In the genomic region with DNA sequence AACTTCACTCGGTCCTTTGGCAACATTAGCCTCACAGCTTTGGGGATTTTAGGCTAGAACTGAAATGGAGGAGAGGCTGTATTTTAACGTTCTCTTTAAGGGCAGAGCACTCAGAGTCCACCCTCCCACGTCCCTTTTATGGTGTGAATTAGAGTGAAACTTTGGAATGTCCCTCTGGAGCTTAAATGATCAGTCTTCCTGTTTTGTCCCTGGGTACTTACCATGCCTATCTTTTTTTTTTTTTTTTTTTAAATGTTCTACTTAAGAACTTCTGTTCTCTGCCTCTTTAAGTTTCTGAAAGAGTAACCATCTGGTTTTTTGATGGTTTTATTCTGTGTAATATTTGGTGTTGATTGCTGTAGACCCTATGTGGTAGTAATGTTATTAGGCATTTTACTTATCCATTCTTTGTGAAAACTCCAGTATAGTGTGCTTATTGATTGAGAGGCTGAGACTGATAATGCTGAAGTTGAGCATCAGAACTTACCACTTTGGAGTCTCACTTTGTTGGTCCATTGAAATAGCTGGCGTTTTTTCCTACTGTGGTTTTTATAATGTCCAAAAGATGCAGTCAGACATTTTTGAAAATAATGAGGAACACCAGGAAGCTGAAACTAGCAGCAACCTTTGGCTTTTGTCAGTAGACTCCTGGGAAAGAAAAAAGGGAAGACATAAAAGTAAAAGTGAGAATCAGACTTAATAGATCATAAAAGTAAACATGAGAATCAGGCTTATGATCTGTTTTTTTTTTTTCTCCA, we compare ENCODE assay signal across 12 cellular contexts. TPM values are rescaled to one million over a fixed set of nuclear protein-coding genes. Genes with fewer than 3 reads are reported as not detected.
DNase-seq lines count a peak whose midpoint lies in the region; ATAC-seq and TF ChIP-seq lines count a peak whose summit lies in the region.
"Had no signal": no experiment of that assay in that cellular context is flagged by ENCODE, and none has a peak within 500 bp of the region (broad histone marks: within the 10 kb centered on the region; RNA-seq: fewer than 3 reads in every experiment).

No MANE protein-coding gene starts in this region.

- no peaks in the 10 kb centered on the region for H3K9me2 ChIP-seq in GM23248 (ENCODE audit: insufficient read depth)
- H3K9me2 ChIP-seq: SK-N-SH had no signal

- H3K27me3 Mint-ChIP-seq in stimulated activated memory B cell treated with anti-CD40 and anti-IgM and Interleukin-4, amounts not matched to agents 10 μg/mL and 1 μg/mL and 100 μg/mL, for 72 hours = no peaks in the 10 kb centered on the region

- peaks cover 39% of the 10 kb centered on the region for H3K36me3 Mint-ChIP-seq in stimulated activated memory B cell treated with anti-CD40 and anti-IgM and Interleukin-4, amounts not matched to agents 10 μg/mL and 1 μg/mL and 100 μg/mL, for 72 hours

- H3K36me3 ChIP-seq in GM23248 (ENCODE audit: low read depth) = no peaks in the 10 kb centered on the region

- H3K4me1 Mint-ChIP-seq in stimulated activated memory B cell treated with anti-CD40 and anti-IgM and Interleukin-4, amounts not matched to agents 10 μg/mL and 1 μg/mL and 100 μg/mL, for 72 hours = peaks cover 79% of the 10 kb centered on the region

- H3K9me3 Mint-ChIP-seq in stimulated activated memory B cell treated with anti-CD40 and anti-IgM and Interleukin-4, amounts not matched to agents 10 μg/mL and 1 μg/mL and 100 μg/mL, for 72 hours = no peaks in the 10 kb centered on the region

- peaks cover 23% of the 10 kb centered on the region for H3K4me1 ChIP-seq in GM23248 (ENCODE audit: insufficient read depth)

- H3K79me2 ChIP-seq in GM23248 (ENCODE audit: insufficient read depth) = peaks cover 92% of the 10 kb centered on the region

- peak overlapping the region; percentile 58 for H3K9ac ChIP-seq in GM23248
- H3K9ac ChIP-seq: SK-N-SH had no signal

- 4 to 5% methylated on average over 4 of the region's 4 CpGs for WGBS in GM23248 (ENCODE audit: low coverage in 1 of 2, low lambda C conversion rate in 2 of 2, missing lambda C conversion rate in 2 of 2), 2 experiments

- H4K20me1 ChIP-seq in GM23248 (ENCODE audit: insufficient read depth) = no peaks in the 10 kb centered on the region

- no peaks in the 10 kb centered on the region; the same call in 1 of the 2 replicates for H3F3A ChIP-seq in GM23248 (ENCODE audit: insufficient read depth)

- TF ChIP-seq CTCF in cardiac fibroblast (IDR thresholded peaks at IDR 0.05; ENCODE audit: low read depth, low read length) = no peak

- ATAC-seq in left lobe of liver = peak; percentile 44
- ATAC-seq in stimulated activated memory B cell treated with anti-CD40 and anti-IgM and Interleukin-4, amounts not matched to agents 10 μg/mL and 1 μg/mL and 100 μg/mL, for 72 hours = peak; percentile 32
- ATAC-seq in GM18498 (IDR thresholded peaks at IDR 0.05; ENCODE audit: unreplicated experiment) = no peak

- H3K4me3 ChIP-seq in GM23248 = peak overlapping the region; percentile 44
- no peak overlapping the region for H3K4me3 ChIP-seq in cardiac fibroblast (replicated peaks in 1 of 2; ENCODE audit: low read depth in 2 of 2, low read length in 2 of 2)

- H2AFZ ChIP-seq in GM23248 = peak overlapping the region; percentile 88

- DNase-seq in GM23248 = peak; percentile 62
- peak; percentile 73 to 82 for DNase-seq in cardiac fibroblast (ENCODE audit: low read depth in 2 of 2)
- no peak for DNase-seq in left lobe of liver (ENCODE audit: low spot score)
- DNase-seq in NCI-H774 (lab: John Stamatoyannopoulos, UW) = no peak
- no peak for DNase-seq in UCSD-AML1 (lab: John Stamatoyannopoulos, UW; ENCODE audit: unreplicated experiment)
- no peak for DNase-seq in nucleus accumbens (lab: John Stamatoyannopoulos, UW)
- DNase-seq: activated CD8-positive, alpha-beta memory T cell treated with anti-CD3 and anti-CD28 coated beads, Interleukin-2, amount 50 U/mL, for 48 hours; GF-D8; NCI-H2081; SK-N-SH had no signal

- no peaks in the 10 kb centered on the region for H3K9me3 ChIP-seq in GM23248 (ENCODE audit: low read depth)
- H3K9me3 ChIP-seq: SK-N-SH had no signal

- H3K27ac ChIP-seq in GM23248 = peak overlapping the region; percentile 62

- no peaks in the 10 kb centered on the region for H3K27me3 ChIP-seq in GM23248 (replicated peaks; ENCODE audit: insufficient read depth)

- peak overlapping the region; percentile 87 for H3K27ac Mint-ChIP-seq in stimulated activated memory B cell treated with anti-CD40 and anti-IgM and Interleukin-4, amounts not matched to agents 10 μg/mL and 1 μg/mL and 100 μg/mL, for 72 hours

- in situ Hi-C loops in GM23248 (cut with MboI) = no loop called here

- peak overlapping the region; percentile 72 for H3K4me3 Mint-ChIP-seq in stimulated activated memory B cell treated with anti-CD40 and anti-IgM and Interleukin-4, amounts not matched to agents 10 μg/mL and 1 μg/mL and 100 μg/mL, for 72 hours

- H3K4me2 ChIP-seq in GM23248 (ENCODE audit: unreplicated experiment) = peak overlapping the region; percentile 71
- H3K4me2 ChIP-seq: SK-N-SH had no signal

RNA-seq across cellular contexts. Expression of a gene that starts 11.6 kb away (rescaled TPM):
- 9.9 and 46.3 TPM in 2 replicates for total RNA-seq in GM23248 (2014; rRNA removed; shearing (Covaris generic))
- 11.0 TPM in 2 replicates for polyA plus RNA-seq in GM23248 (2016; fragmentation: Nextera tagmentation; extraction: Ambion mirVana)
- total RNA-seq in left lobe of liver = 8.8 TPM

RNA-seq across cellular contexts. Expression of a gene that starts 58.1 kb away (rescaled TPM):
- 7.6 and 10.0 TPM in 2 replicates for total RNA-seq in GM23248 (2014; rRNA removed; shearing (Covaris generic))
- polyA plus RNA-seq in GM23248 (2016; fragmentation: Nextera tagmentation; extraction: Ambion mirVana) = 7.5 and 8.8 TPM in 2 replicates
- total RNA-seq in left lobe of liver = 172 TPM

Comparison
In these comparisons a context has a peak if more than half of its experiments do, and no peak if none do; other contexts are left out.
1. DNase-seq: peak in GM23248 (single experiment) and cardiac fibroblast (2 of 2); none in left lobe of liver (single experiment), NCI-H774 (single experiment), UCSD-AML1 (single experiment) and nucleus accumbens (0 of 56).
2. RNA of a gene that starts 58.1 kb away (total RNA-seq): 172 TPM in left lobe of liver (single experiment); 7.6 to 10.0 TPM in GM23248; every median in the first group is over 10 times any median in the second.